In the genomic region with DNA sequence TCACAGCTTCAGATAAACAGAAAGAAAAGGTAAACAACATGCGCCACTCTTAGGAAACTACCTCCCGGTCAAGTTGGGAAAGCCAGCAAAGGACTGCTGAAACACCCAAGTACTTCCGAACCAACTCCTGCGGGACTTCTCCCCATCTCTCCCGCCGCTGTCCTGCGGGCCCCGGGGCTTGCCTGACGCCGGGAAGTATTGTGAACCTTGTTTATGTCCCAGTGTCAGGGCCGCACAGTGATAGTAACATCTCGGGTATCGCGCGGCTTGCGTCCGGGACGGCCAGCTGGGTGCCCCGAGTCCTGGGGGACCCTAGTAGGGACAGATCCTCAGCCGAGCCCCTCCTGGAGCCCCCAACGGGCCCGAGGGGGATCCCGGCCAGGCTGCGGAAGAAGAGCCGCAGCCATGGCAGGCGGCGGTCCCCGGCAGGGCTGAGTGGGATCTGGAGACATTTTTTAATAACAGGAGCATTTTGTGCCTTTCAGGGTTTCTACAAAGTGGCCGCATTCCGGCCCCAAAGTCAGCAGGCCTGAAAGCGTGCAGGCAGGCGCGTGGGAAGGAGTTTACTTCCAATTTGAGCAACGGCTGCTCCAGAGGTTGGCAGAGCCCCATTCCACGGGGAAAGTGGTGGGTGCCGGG, we compare ENCODE assay signal across 8 cellular contexts. TPM values are rescaled to one million over a fixed set of nuclear protein-coding genes. Genes with fewer than 3 reads are reported as not detected.
DNase-seq lines count a peak whose midpoint lies in the region; ATAC-seq, FAIRE-seq and TF ChIP-seq lines count a peak whose summit lies in the region.

No MANE protein-coding gene starts in this region.

- H3K36me3 Mint-ChIP-seq in activated CD4-positive, alpha-beta memory T cell treated with anti-CD3 and anti-CD28 coated beads for 36 hours: peaks cover 15% of the 10 kb centered on the region
- peaks cover 2% of the 10 kb centered on the region for H3K36me3 Mint-ChIP-seq in mesothelial cell of epicardium
- H3K36me3 Mint-ChIP-seq in stimulated activated naive B cell treated with anti-CD40 and anti-IgM and Interleukin-4, amounts not matched to agents 10 μg/mL and 1 μg/mL and 100 μg/mL, for 72 hours: peaks cover 3 to 8% of the 10 kb centered on the region in 2 donors

- POLR2A ChIA-PET in activated CD4-positive, alpha-beta memory T cell treated with anti-CD3 and anti-CD28 coated beads for 36 hours (lab: Charles Lee): interaction anchor here (1.0 to 3.1 kb wide), 7 partner anchors 24 to 340 kb away, joined by 3 to 33 read pairs (median 4); partner anchors contain the start of genes PARP16 and RNU5B-1
- POLR2A ChIA-PET in H1 (lab: Charles Lee; ENCODE audit: partially characterized antibody): interaction anchor here (0.6 to 8.7 kb wide), 18 partner anchors 10 to 370 kb away, joined by 3 to 94 read pairs (median 4); partner anchors contain the start of genes PARP16, RNU5A-1 and RNU5B-1

- peaks cover 0 to 6% of the 10 kb centered on the region in 2 experiments for H4K20me1 ChIP-seq in H1 (replicated peaks in 1 of 2; ENCODE audit: control insufficient read depth in 1 of 2, insufficient read depth in 2 of 2, low read length in 2 of 2)

- no peak overlapping the region for H2BK120ac ChIP-seq in H1 (replicated peaks; ENCODE audit: low read depth, low read length)

- no peak for TF ChIP-seq RAD21 in H1 (IDR thresholded peaks at IDR 0.05 in 1 of 2, conservative IDR thresholded peaks at IDR 0.05 in 1 of 2; ENCODE audit: low read depth in 2 of 2, low read length in 2 of 2)

- H3K18ac ChIP-seq in H1 (ENCODE audit: extremely low read depth, low read length): peak overlapping the region; percentile 87

- H3K9me3 ChIP-seq in HAP-1 (no peaks in the 10 kb centered on the region), H1 (ENCODE audit: insufficient read depth in 2 of 2, low read depth in 1 of 2, low read length in 1 of 2) (no peaks in the 10 kb centered on the region)

- H3K4ac ChIP-seq in H1 (replicated peaks; ENCODE audit: insufficient read length, low read depth, low read length): peak overlapping the region; percentile 78

- H3K4me1 Mint-ChIP-seq in activated CD4-positive, alpha-beta memory T cell treated with anti-CD3 and anti-CD28 coated beads for 36 hours (ENCODE audit: low read depth): peaks cover 32% of the 10 kb centered on the region
- peaks cover 19% of the 10 kb centered on the region for H3K4me1 Mint-ChIP-seq in mesothelial cell of epicardium
- peaks cover 9 to 27% of the 10 kb centered on the region in 2 donors for H3K4me1 Mint-ChIP-seq in stimulated activated naive B cell treated with anti-CD40 and anti-IgM and Interleukin-4, amounts not matched to agents 10 μg/mL and 1 μg/mL and 100 μg/mL, for 72 hours

- peak overlapping the region; percentile 72 for H2BK5ac ChIP-seq in H1 (ENCODE audit: low read depth, low read length)

- no peak overlapping the region for H3K14ac ChIP-seq in H1 (ENCODE audit: insufficient read length)

- H3K36me3 ChIP-seq in HAP-1 (replicated peaks) (peaks cover 12% of the 10 kb centered on the region), H1 (ENCODE audit: control insufficient read depth in 2 of 4, insufficient read depth in 4 of 4, low read length in 3 of 4) (peaks cover 0 to under 1% (median 0%) of the 10 kb centered on the region in 4 experiments; a peak in 1 of 8 replicates)

- no peak overlapping the region for H2BK20ac ChIP-seq in H1 (ENCODE audit: low read length)

- H3K27me3 ChIP-seq in HAP-1 (ENCODE audit: low read depth) (no peaks in the 10 kb centered on the region), H1 (replicated peaks in 1 of 4; ENCODE audit: control insufficient read depth in 3 of 4, extremely low read depth in 1 of 4, insufficient read depth in 3 of 4, low read length in 3 of 4) (no peaks in the 10 kb centered on the region)

- no peaks in the 10 kb centered on the region for H3K79me1 ChIP-seq in H1 (ENCODE audit: low read depth, low read length)

- WGBS in H1 (ENCODE audit: extremely low coverage in 1 of 2, insufficient coverage in 1 of 2, insufficient read length in 1 of 2, insufficient replicate concordance in 2 of 2, low coverage in 1 of 2, low lambda C conversion rate in 2 of 2, missing lambda C conversion rate in 1 of 2), 2 experiments: 1% methylated on average over 32 of the region's 36 CpGs; no CpG with 5 or more reads in 1 of the 2 experiments

- peak overlapping the region; percentile 69 to 95 (median 90) for H3K9ac ChIP-seq in H1 (replicated peaks in 1 of 4; ENCODE audit: extremely low read depth in 1 of 4, low read depth in 3 of 4, low read length in 3 of 4)

- no peak overlapping the region for H3K23ac ChIP-seq in H1 (ENCODE audit: insufficient read length)

- peak overlapping the region; percentile 68 to 69 for H3K4me2 ChIP-seq in H1 (ENCODE audit: insufficient read depth in 1 of 2, low read depth in 2 of 2, low read length in 2 of 2)

- H2BK15ac ChIP-seq in H1 (ENCODE audit: low read length): peak overlapping the region; percentile 61; the same call in 1 of the 2 replicates

- ATAC-seq in stimulated activated naive B cell treated with anti-CD40 and anti-IgM and Interleukin-4, amounts not matched to agents 10 μg/mL and 1 μg/mL and 100 μg/mL, for 72 hours (replicated peaks): peak; percentile 39 to 41

- peak overlapping the region; percentile 35 for H4K91ac ChIP-seq in H1 (replicated peaks; ENCODE audit: insufficient read length, low read length)

- H4K5ac ChIP-seq in H1 (ENCODE audit: insufficient read length, low read depth, low read length): peak overlapping the region; percentile 51

- H3K4me1 ChIP-seq in HAP-1: peaks cover 21% of the 10 kb centered on the region
- H3K4me1 ChIP-seq in H1 (replicated peaks in 1 of 4; ENCODE audit: control insufficient read depth in 3 of 4, insufficient read depth in 4 of 4, low read length in 3 of 4): peaks cover 0 to 2% (median 0%) of the 10 kb centered on the region in 4 experiments; a peak in 2 of 7 replicates

- peak overlapping the region; percentile 80 for H4K8ac ChIP-seq in H1 (ENCODE audit: extremely low read depth, insufficient read depth, low read length)

- peak overlapping the region; percentile 88 for H3K27ac Mint-ChIP-seq in activated CD4-positive, alpha-beta memory T cell treated with anti-CD3 and anti-CD28 coated beads for 36 hours
- peak overlapping the region; percentile 97 for H3K27ac Mint-ChIP-seq in mesothelial cell of epicardium
- H3K27ac Mint-ChIP-seq in stimulated activated naive B cell treated with anti-CD40 and anti-IgM and Interleukin-4, amounts not matched to agents 10 μg/mL and 1 μg/mL and 100 μg/mL, for 72 hours: peak overlapping the region; percentile 95

- H3K27ac ChIP-seq in H1 (ENCODE audit: low read depth, low read length): peak overlapping the region; percentile 80; the same call in 1 of the 2 replicates

- DNase-seq in GM03348 (ENCODE audit: low spot score) (peak; percentile 74), HAP-1 (ENCODE audit: low spot score in 2 of 2) (peak; percentile 79 to 82), MV-4-11 (lab: John Stamatoyannopoulos, UW) (peak; percentile 36), H1 (ENCODE audit: low read depth in 1 of 2, low spot score in 2 of 2) (peak in 1 of 2 experiments; percentile 79), mesothelial cell of epicardium (ENCODE audit: low spot score in 2 of 2, unreplicated experiment in 2 of 2) (peak in 1 of 2 experiments; percentile 68), GM19238 (ENCODE audit: insufficient read length, low spot score) (no peak)
- DNase-seq in activated CD4-positive, alpha-beta memory T cell treated with anti-CD3 and anti-CD28 coated beads for 36 hours: peak; percentile 55
- DNase-seq in stimulated activated naive B cell treated with anti-CD40 and anti-IgM and Interleukin-4, amounts not matched to agents 10 μg/mL and 1 μg/mL and 100 μg/mL, for 72 hours: peak; percentile 44

- no peak for FAIRE-seq in H1 (lab: Jason Lieb, UNC)

- intact Hi-C loops in activated CD4-positive, alpha-beta memory T cell treated with anti-CD3 and anti-CD28 coated beads for 36 hours (cut with micrococcal nuclease): loop anchor here (2.0 to 10.0 kb wide), 3 partner anchors 52 to 150 kb away; partner anchors contain the start of genes PDCD7 and RNU5B-1

- H2BK12ac ChIP-seq in H1 (ENCODE audit: low read depth, low read length): no peak overlapping the region

- peaks cover 3 to 36% of the 10 kb centered on the region in 2 experiments; a peak in 3 of 4 replicates for H3K79me2 ChIP-seq in H1 (ENCODE audit: control insufficient read depth in 1 of 2, insufficient read depth in 2 of 2, low read length in 2 of 2)

- H3K4me3 ChIP-seq in HAP-1 (peak overlapping the region; percentile 91), H1 (ENCODE audit: extremely low read depth in 1 of 4, insufficient read depth in 2 of 4, low read depth in 3 of 4, low read length in 4 of 4) (peak overlapping the region; percentile 60 to 95 (median 92))

- H3K27me3 Mint-ChIP-seq in activated CD4-positive, alpha-beta memory T cell treated with anti-CD3 and anti-CD28 coated beads for 36 hours: no peaks in the 10 kb centered on the region
- no peaks in the 10 kb centered on the region for H3K27me3 Mint-ChIP-seq in mesothelial cell of epicardium (ENCODE audit: low read depth)
- H3K27me3 Mint-ChIP-seq in stimulated activated naive B cell treated with anti-CD40 and anti-IgM and Interleukin-4, amounts not matched to agents 10 μg/mL and 1 μg/mL and 100 μg/mL, for 72 hours: no peaks in the 10 kb centered on the region

- CTCF ChIA-PET in activated CD4-positive, alpha-beta memory T cell treated with anti-CD3 and anti-CD28 coated beads for 36 hours (lab: Charles Lee): interaction anchor here (2.1 to 3.7 kb wide), 3 partner anchors 27 to 113 kb away, joined by 4 to 20 read pairs (median 14); partner anchors contain the start of genes CILP and PARP16
- CTCF ChIA-PET in H1 (lab: Charles Lee; ENCODE audit: partially characterized antibody): interaction anchor here (11.8 kb wide), 1 partner anchor 88 kb away, joined by 123 read pairs; no protein-coding TSS in a partner anchor

- no peak; a peak in 1 of 3 replicates for TF ChIP-seq POLR2A in H1 (IDR thresholded peaks at IDR 0.05; ENCODE audit: control extremely low read depth in 1 of 2, low read depth in 2 of 2, low read length in 2 of 2)

- H3K56ac ChIP-seq in H1 (replicated peaks; ENCODE audit: insufficient read length, low read depth, low read length): peak overlapping the region; percentile 77

- in situ Hi-C loops in HAP-1 (cut with MboI; ENCODE audit: low sequenced_read_pairs): no loop called here

- H3K4me3 Mint-ChIP-seq in activated CD4-positive, alpha-beta memory T cell treated with anti-CD3 and anti-CD28 coated beads for 36 hours: peak overlapping the region; percentile 95
- peak overlapping the region; percentile 92 for H3K4me3 Mint-ChIP-seq in mesothelial cell of epicardium
- peak overlapping the region; percentile 94 for H3K4me3 Mint-ChIP-seq in stimulated activated naive B cell treated with anti-CD40 and anti-IgM and Interleukin-4, amounts not matched to agents 10 μg/mL and 1 μg/mL and 100 μg/mL, for 72 hours

- TF ChIP-seq CTCF in H1 (IDR thresholded peaks at IDR 0.05; ENCODE audit: control extremely low read depth in 1 of 3, insufficient read depth in 1 of 3, low read depth in 1 of 3, low read length in 3 of 3) (no peak), mesothelial cell of epicardium (IDR thresholded peaks at IDR 0.05; ENCODE audit: unreplicated experiment) (no peak)

- no peak for TF ChIP-seq EP300 in H1 (IDR thresholded peaks at IDR 0.05; ENCODE audit: borderline replicate concordance in 1 of 2, low read depth in 2 of 2, low read length in 2 of 2)

- H2AK5ac ChIP-seq in H1 (ENCODE audit: low read depth, low read length): no peak overlapping the region

- H2AFZ ChIP-seq in H1 (ENCODE audit: low read length): peak overlapping the region; percentile 45; the same call in 1 of the 2 replicates

- no peaks in the 10 kb centered on the region for H3K9me3 Mint-ChIP-seq in activated CD4-positive, alpha-beta memory T cell treated with anti-CD3 and anti-CD28 coated beads for 36 hours
- no peaks in the 10 kb centered on the region for H3K9me3 Mint-ChIP-seq in mesothelial cell of epicardium
- H3K9me3 Mint-ChIP-seq in stimulated activated naive B cell treated with anti-CD40 and anti-IgM and Interleukin-4, amounts not matched to agents 10 μg/mL and 1 μg/mL and 100 μg/mL, for 72 hours: no peaks in the 10 kb centered on the region

- peaks cover 2% of the 10 kb centered on the region for H3K23me2 ChIP-seq in H1 (ENCODE audit: low read depth, low read length)

RNA-seq across cellular contexts. Expression of gene CLPX, which starts 0.7 kb away (rescaled TPM):
- 10 to 100 TPM; 58.8 to 64.8 TPM for total RNA-seq in activated CD4-positive, alpha-beta memory T cell treated with anti-CD3 and anti-CD28 coated beads for 36 hours
- 53.6 and 56.4 TPM in 2 replicates for total RNA-seq in H1 (2021; fragmentation: NEBNext Ultra II Directional; extraction: Animal tissue kit (Norgen Biotek cat#: 25700))
- polyA plus RNA-seq in H1 (2011; rRNA removed): 9.7 and 10.5 TPM in 2 replicates
- 30.8 TPM for polyA plus RNA-seq in H1 (2011; cell fraction: cytosol; rRNA removed)
- polyA plus RNA-seq in H1 (2011; cell fraction: nucleus; rRNA removed): 7.8 TPM
- 36.5 to 56.0 TPM (median 38.5 TPM) in 4 replicates for polyA plus RNA-seq in H1 (2012, experiment 1 of 2)
- 2.3 TPM for polyA plus RNA-seq in H1 (2012, experiment 2 of 2)
- polyA plus RNA-seq in H1 (2013, experiment 1 of 2): 20.1 TPM
- 18.7 TPM for polyA plus RNA-seq in H1 (2013, experiment 2 of 2)
- polyA minus RNA-seq in H1 (2011; rRNA and poly(A)+ RNA removed): 18.1 and 20.7 TPM in 2 replicates
- polyA minus RNA-seq in H1 (2011; cell fraction: cytosol; rRNA and poly(A)+ RNA removed): 19.3 TPM
- polyA minus RNA-seq in H1 (2011; cell fraction: nucleus; rRNA and poly(A)+ RNA removed): 16.2 TPM
- 56.3 to 60.8 TPM (median 58.7 TPM) in 3 replicates for total RNA-seq in mesothelial cell of epicardium

RNA-seq across cellular contexts. Expression of gene CILP, which starts 26.8 kb away (rescaled TPM):
- total RNA-seq in activated CD4-positive, alpha-beta memory T cell treated with anti-CD3 and anti-CD28 coated beads for 36 hours: under 1 TPM in 1 of 2 experiments, not detected in 1; 0.05 TPM
- total RNA-seq in H1 (2021; fragmentation: NEBNext Ultra II Directional; extraction: Animal tissue kit (Norgen Biotek cat#: 25700)): not detected in 2 replicates
- polyA plus RNA-seq in H1 (2011; rRNA removed): 0.02 TPM in 1 of 2 replicates, not detected in the other
- not detected for polyA plus RNA-seq in H1 (2011; cell fraction: cytosol; rRNA removed)
- polyA plus RNA-seq in H1 (2011; cell fraction: nucleus; rRNA removed): 0.03 TPM
- polyA plus RNA-seq in H1 (2012, experiment 1 of 2): not detected in 4 replicates
- not detected for polyA plus RNA-seq in H1 (2012, experiment 2 of 2)
- not detected for polyA plus RNA-seq in H1 (2013, experiment 1 of 2)
- polyA plus RNA-seq in H1 (2013, experiment 2 of 2): not detected
- not detected in 2 replicates for polyA minus RNA-seq in H1 (2011; rRNA and poly(A)+ RNA removed)
- polyA minus RNA-seq in H1 (2011; cell fraction: cytosol; rRNA and poly(A)+ RNA removed): not detected
- not detected for polyA minus RNA-seq in H1 (2011; cell fraction: nucleus; rRNA and poly(A)+ RNA removed)
- total RNA-seq in mesothelial cell of epicardium: 0.95 to 1.3 TPM (median 1.2 TPM) in 3 replicates

RNA-seq across cellular contexts. Expression of gene PDCD7, which starts 50.8 kb away (rescaled TPM):
- 10 to 100 TPM; 32.8 to 33.0 TPM for total RNA-seq in activated CD4-positive, alpha-beta memory T cell treated with anti-CD3 and anti-CD28 coated beads for 36 hours
- 25.5 and 25.6 TPM in 2 replicates for total RNA-seq in H1 (2021; fragmentation: NEBNext Ultra II Directional; extraction: Animal tissue kit (Norgen Biotek cat#: 25700))
- polyA plus RNA-seq in H1 (2011; rRNA removed): 9.9 and 11.5 TPM in 2 replicates
- polyA plus RNA-seq in H1 (2011; cell fraction: cytosol; rRNA removed): 21.5 TPM
- polyA plus RNA-seq in H1 (2011; cell fraction: nucleus; rRNA removed): 12.1 TPM
- 14.4 to 21.3 TPM (median 16.1 TPM) in 4 replicates for polyA plus RNA-seq in H1 (2012, experiment 1 of 2)
- polyA plus RNA-seq in H1 (2012, experiment 2 of 2): 17.9 TPM
- 22.8 TPM for polyA plus RNA-seq in H1 (2013, experiment 1 of 2)
- 20.5 TPM for polyA plus RNA-seq in H1 (2013, experiment 2 of 2)
- 9.0 and 10.2 TPM in 2 replicates for polyA minus RNA-seq in H1 (2011; rRNA and poly(A)+ RNA removed)
- polyA minus RNA-seq in H1 (2011; cell fraction: cytosol; rRNA and poly(A)+ RNA removed): 14.5 TPM
- polyA minus RNA-seq in H1 (2011; cell fraction: nucleus; rRNA and poly(A)+ RNA removed): 9.8 TPM
- total RNA-seq in mesothelial cell of epicardium: 29.9 to 34.5 TPM (median 32.7 TPM) in 3 replicates
